Comparison of ENCODE assay signal across 1 cellular context in the genomic region with DNA sequence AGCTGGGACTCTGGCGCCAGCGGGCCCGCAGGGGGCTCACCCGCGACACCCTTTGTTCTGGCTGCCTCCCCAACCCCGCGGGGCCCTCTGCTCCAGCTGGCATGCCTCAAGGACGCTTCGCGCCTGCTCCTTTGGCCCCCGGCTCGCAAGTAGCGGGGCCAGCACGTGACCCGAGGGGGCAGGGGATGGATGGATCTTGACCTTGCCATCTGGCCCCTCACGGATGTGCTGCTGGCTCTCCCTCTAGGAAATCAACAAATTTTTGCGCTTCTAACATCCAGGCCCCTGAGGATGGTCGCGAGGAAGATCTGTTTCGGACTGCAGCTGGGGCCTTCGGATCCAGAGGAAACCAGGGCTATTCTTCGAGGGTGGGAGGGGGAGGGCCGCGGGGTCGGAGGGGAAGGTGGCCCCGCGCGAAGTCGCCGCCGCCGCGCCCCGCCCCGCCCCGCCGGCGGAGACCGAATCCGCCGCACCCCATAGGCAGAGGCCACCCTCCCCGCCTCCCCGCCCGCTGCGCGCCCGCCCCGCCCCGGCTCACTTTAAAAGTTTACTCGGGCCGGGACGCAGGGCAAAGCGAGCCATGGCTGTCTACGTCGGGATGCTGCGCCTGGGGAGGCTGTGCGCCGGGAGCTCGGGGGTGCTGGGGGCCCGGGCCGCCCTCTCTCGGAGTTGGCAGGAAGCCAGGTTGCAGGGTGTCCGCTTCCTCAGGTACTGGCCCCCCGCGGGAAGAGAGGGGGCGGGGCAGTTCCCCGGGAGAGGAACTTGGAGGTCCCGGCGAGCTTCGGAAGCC.
A peak's percentile ranks its signal among the peaks of the same experiment; 100 is the strongest.
TF ChIP-seq lines count a peak whose summit lies in the region.

A gene with protein sequence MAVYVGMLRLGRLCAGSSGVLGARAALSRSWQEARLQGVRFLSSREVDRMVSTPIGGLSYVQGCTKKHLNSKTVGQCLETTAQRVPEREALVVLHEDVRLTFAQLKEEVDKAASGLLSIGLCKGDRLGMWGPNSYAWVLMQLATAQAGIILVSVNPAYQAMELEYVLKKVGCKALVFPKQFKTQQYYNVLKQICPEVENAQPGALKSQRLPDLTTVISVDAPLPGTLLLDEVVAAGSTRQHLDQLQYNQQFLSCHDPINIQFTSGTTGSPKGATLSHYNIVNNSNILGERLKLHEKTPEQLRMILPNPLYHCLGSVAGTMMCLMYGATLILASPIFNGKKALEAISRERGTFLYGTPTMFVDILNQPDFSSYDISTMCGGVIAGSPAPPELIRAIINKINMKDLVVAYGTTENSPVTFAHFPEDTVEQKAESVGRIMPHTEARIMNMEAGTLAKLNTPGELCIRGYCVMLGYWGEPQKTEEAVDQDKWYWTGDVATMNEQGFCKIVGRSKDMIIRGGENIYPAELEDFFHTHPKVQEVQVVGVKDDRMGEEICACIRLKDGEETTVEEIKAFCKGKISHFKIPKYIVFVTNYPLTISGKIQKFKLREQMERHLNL (plus strand): TSS at position 537 of the 790 bp plus-strand sequence. CDS start 44 bp downstream, at position 581.

TF ChIP-seq in SK-N-SH, 30 proteins besides CTCF, POLR2A, EP300 and RAD21 (continued from another document):
- TF ChIP-seq, protein P1, sequence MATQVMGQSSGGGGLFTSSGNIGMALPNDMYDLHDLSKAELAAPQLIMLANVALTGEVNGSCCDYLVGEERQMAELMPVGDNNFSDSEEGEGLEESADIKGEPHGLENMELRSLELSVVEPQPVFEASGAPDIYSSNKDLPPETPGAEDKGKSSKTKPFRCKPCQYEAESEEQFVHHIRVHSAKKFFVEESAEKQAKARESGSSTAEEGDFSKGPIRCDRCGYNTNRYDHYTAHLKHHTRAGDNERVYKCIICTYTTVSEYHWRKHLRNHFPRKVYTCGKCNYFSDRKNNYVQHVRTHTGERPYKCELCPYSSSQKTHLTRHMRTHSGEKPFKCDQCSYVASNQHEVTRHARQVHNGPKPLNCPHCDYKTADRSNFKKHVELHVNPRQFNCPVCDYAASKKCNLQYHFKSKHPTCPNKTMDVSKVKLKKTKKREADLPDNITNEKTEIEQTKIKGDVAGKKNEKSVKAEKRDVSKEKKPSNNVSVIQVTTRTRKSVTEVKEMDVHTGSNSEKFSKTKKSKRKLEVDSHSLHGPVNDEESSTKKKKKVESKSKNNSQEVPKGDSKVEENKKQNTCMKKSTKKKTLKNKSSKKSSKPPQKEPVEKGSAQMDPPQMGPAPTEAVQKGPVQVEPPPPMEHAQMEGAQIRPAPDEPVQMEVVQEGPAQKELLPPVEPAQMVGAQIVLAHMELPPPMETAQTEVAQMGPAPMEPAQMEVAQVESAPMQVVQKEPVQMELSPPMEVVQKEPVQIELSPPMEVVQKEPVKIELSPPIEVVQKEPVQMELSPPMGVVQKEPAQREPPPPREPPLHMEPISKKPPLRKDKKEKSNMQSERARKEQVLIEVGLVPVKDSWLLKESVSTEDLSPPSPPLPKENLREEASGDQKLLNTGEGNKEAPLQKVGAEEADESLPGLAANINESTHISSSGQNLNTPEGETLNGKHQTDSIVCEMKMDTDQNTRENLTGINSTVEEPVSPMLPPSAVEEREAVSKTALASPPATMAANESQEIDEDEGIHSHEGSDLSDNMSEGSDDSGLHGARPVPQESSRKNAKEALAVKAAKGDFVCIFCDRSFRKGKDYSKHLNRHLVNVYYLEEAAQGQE (IDR thresholded peaks at IDR 0.05; ENCODE audit: low read depth, low read length) = no peak
- TF ChIP-seq, protein P2, sequence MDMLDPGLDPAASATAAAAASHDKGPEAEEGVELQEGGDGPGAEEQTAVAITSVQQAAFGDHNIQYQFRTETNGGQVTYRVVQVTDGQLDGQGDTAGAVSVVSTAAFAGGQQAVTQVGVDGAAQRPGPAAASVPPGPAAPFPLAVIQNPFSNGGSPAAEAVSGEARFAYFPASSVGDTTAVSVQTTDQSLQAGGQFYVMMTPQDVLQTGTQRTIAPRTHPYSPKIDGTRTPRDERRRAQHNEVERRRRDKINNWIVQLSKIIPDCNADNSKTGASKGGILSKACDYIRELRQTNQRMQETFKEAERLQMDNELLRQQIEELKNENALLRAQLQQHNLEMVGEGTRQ (IDR thresholded peaks at IDR 0.05; ENCODE audit: borderline replicate concordance, low read depth, low read length) = no peak
- TF ChIP-seq TCF12 (IDR thresholded peaks at IDR 0.05) = no peak
- no peak for TF ChIP-seq RFX5 (IDR thresholded peaks at IDR 0.05; ENCODE audit: low read length)
- TF ChIP-seq GABPA (IDR thresholded peaks at IDR 0.05; ENCODE audit: low read depth) = no peak
- no peak for TF ChIP-seq ELF1 (IDR thresholded peaks at IDR 0.05)
- TF ChIP-seq RXRA (IDR thresholded peaks at IDR 0.05; ENCODE audit: borderline replicate concordance, low read depth) = no peak
- TF ChIP-seq SMC3 (IDR thresholded peaks at IDR 0.05; ENCODE audit: low read depth, low read length) = no peak
- peak; percentile 71; the same call in 1 of the 2 replicates for TF ChIP-seq TAF1 (IDR thresholded peaks at IDR 0.05; ENCODE audit: borderline replicate concordance, low read depth, low read length)
- TF ChIP-seq FOXJ3 (CRISPR knock-in tag; IDR thresholded peaks at IDR 0.05) = no peak
- TF ChIP-seq YY1 (IDR thresholded peaks at IDR 0.05; ENCODE audit: low read depth) = peak; percentile 59; the same call in 1 of the 2 replicates
- no peak for TF ChIP-seq TEAD4 (IDR thresholded peaks at IDR 0.05; ENCODE audit: borderline replicate concordance, insufficient read depth)
- no peak for TF ChIP-seq JUND (IDR thresholded peaks at IDR 0.05)
- TF ChIP-seq FOSL2 (IDR thresholded peaks at IDR 0.05; ENCODE audit: borderline replicate concordance, low read depth) = no peak
- no peak for TF ChIP-seq MEF2A (IDR thresholded peaks at IDR 0.05; ENCODE audit: borderline replicate concordance, low read depth)
- no peak for TF ChIP-seq NRF1 (IDR thresholded peaks at IDR 0.05; ENCODE audit: low read depth, low read length)
- TF ChIP-seq, protein P3, sequence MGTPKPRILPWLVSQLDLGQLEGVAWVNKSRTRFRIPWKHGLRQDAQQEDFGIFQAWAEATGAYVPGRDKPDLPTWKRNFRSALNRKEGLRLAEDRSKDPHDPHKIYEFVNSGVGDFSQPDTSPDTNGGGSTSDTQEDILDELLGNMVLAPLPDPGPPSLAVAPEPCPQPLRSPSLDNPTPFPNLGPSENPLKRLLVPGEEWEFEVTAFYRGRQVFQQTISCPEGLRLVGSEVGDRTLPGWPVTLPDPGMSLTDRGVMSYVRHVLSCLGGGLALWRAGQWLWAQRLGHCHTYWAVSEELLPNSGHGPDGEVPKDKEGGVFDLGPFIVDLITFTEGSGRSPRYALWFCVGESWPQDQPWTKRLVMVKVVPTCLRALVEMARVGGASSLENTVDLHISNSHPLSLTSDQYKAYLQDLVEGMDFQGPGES (IDR thresholded peaks at IDR 0.05; ENCODE audit: low read depth, low read length) = no peak
- 0 out of 2 replicates have a peak, but pooled peaks have one; percentile 8 for TF ChIP-seq RCOR1 (IDR thresholded peaks at IDR 0.05; ENCODE audit: low read length)
- peak; percentile 75 for TF ChIP-seq POLR2AphosphoS5 (IDR thresholded peaks at IDR 0.05; ENCODE audit: low read depth, low read length)
- no peak for TF ChIP-seq CHD2 (IDR thresholded peaks at IDR 0.05; ENCODE audit: low read length, partially characterized antibody)
- TF ChIP-seq, protein P4, sequence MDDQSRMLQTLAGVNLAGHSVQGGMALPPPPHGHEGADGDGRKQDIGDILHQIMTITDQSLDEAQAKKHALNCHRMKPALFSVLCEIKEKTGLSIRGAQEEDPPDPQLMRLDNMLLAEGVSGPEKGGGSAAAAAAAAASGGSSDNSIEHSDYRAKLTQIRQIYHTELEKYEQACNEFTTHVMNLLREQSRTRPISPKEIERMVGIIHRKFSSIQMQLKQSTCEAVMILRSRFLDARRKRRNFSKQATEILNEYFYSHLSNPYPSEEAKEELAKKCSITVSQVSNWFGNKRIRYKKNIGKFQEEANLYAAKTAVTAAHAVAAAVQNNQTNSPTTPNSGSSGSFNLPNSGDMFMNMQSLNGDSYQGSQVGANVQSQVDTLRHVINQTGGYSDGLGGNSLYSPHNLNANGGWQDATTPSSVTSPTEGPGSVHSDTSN (IDR thresholded peaks at IDR 0.05) = no peak
- TF ChIP-seq MXI1 (IDR thresholded peaks at IDR 0.05; ENCODE audit: low read depth, low read length) = no peak
- TF ChIP-seq, protein P5, sequence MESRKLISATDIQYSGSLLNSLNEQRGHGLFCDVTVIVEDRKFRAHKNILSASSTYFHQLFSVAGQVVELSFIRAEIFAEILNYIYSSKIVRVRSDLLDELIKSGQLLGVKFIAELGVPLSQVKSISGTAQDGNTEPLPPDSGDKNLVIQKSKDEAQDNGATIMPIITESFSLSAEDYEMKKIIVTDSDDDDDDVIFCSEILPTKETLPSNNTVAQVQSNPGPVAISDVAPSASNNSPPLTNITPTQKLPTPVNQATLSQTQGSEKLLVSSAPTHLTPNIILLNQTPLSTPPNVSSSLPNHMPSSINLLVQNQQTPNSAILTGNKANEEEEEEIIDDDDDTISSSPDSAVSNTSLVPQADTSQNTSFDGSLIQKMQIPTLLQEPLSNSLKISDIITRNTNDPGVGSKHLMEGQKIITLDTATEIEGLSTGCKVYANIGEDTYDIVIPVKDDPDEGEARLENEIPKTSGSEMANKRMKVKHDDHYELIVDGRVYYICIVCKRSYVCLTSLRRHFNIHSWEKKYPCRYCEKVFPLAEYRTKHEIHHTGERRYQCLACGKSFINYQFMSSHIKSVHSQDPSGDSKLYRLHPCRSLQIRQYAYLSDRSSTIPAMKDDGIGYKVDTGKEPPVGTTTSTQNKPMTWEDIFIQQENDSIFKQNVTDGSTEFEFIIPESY (IDR thresholded peaks at IDR 0.05; ENCODE audit: borderline replicate concordance, low read depth) = no peak
- peak; percentile 71; the same call in 1 of the 2 replicates for TF ChIP-seq SIN3A (IDR thresholded peaks at IDR 0.05; ENCODE audit: borderline replicate concordance, low read depth, low read length)
- no peak for TF ChIP-seq GATA2 (CRISPR knock-in tag; IDR thresholded peaks at IDR 0.05)
- peak; percentile 75 for TF ChIP-seq NFIC (IDR thresholded peaks at IDR 0.05; ENCODE audit: borderline replicate concordance)
- no peak for TF ChIP-seq EZH2phosphoT487 (IDR thresholded peaks at IDR 0.05; ENCODE audit: borderline replicate concordance, low read depth)
